16 cellular contexts compared by ENCODE assay signal in genomic region chr12:8904665-8905064, GRCh38. TPM values are rescaled to one million over a fixed set of nuclear protein-coding genes. Genes with fewer than 3 reads are reported as not detected.
DNase-seq lines count a peak whose midpoint lies in the region; ATAC-seq and TF ChIP-seq lines count a peak whose summit lies in the region.
"Had no signal": no experiment of that assay in that cellular context is flagged by ENCODE, and none has a peak within 500 bp of the region (broad histone marks: within the 10 kb centered on the region; RNA-seq: fewer than 3 reads in every experiment).

No MANE protein-coding gene starts in this region.

- no peak overlapping the region for H3T11ph ChIP-seq in H9 (ENCODE audit: low read length)

- no peaks in the 10 kb centered on the region for H3K23me2 ChIP-seq in H9 (ENCODE audit: insufficient read length, low read depth, low read length, poor library complexity, severe bottlenecking)

- no peak overlapping the region for H3K4ac ChIP-seq in H9 (ENCODE audit: low read depth, low read length)

- CTCF ChIA-PET in activated B cell treated with CpG ODN at 0.5 μM for 24 hours (lab: Charles Lee): interaction anchor here (1.0 kb wide), 2 partner anchors 14 to 295 kb away, joined by 3 to 4 read pairs; no protein-coding TSS in a partner anchor

- no peak overlapping the region for H4K5ac ChIP-seq in H9 (ENCODE audit: insufficient read length, low read depth, low read length)

- H3K36me3 Mint-ChIP-seq in H9 (ENCODE audit: insufficient read depth in 1 of 3, low read depth in 3 of 3) (peaks cover 13 to 34% (median 28%) of the 10 kb centered on the region in 3 experiments), activated B cell treated with CpG ODN at 0.5 μM for 24 hours (ENCODE audit: low read depth) (peaks cover 3% of the 10 kb centered on the region), memory B cell (peaks cover 6% of the 10 kb centered on the region)
- no peaks in the 10 kb centered on the region for H3K36me3 Mint-ChIP-seq in activated CD4-positive, alpha-beta T cell treated with anti-CD3 and anti-CD28 coated beads, Interleukin-2, amount 10 ng/mL, durations not matched to agents 24 days and 14 days (ENCODE audit: low read depth)

- H3K79me1 ChIP-seq in H9 (ENCODE audit: insufficient read depth, low read depth, low read length, poor library complexity, severe bottlenecking): no peaks in the 10 kb centered on the region

- H3K4me1 Mint-ChIP-seq in H9 (peaks cover 32 to 37% of the 10 kb centered on the region in 2 experiments), activated B cell treated with CpG ODN at 0.5 μM for 24 hours (peaks cover 44% of the 10 kb centered on the region), memory B cell (peaks cover 25% of the 10 kb centered on the region)
- peaks cover 4% of the 10 kb centered on the region for H3K4me1 Mint-ChIP-seq in activated CD4-positive, alpha-beta T cell treated with anti-CD3 and anti-CD28 coated beads, Interleukin-2, amount 10 ng/mL, durations not matched to agents 24 days and 14 days

- TF ChIP-seq CTCF in H9 (conservative IDR thresholded peaks at IDR 0.05): no peak
- no peak for TF ChIP-seq CTCF in activated B cell treated with CpG ODN at 0.5 μM for 24 hours (IDR thresholded peaks at IDR 0.05)

- H3K4me3 Mint-ChIP-seq in H9 (no peak overlapping the region), activated B cell treated with CpG ODN at 0.5 μM for 24 hours (peak overlapping the region; percentile 52), memory B cell (peak overlapping the region; percentile 21)
- no peak overlapping the region for H3K4me3 Mint-ChIP-seq in activated CD4-positive, alpha-beta T cell treated with anti-CD3 and anti-CD28 coated beads, Interleukin-2, amount 10 ng/mL, durations not matched to agents 24 days and 14 days

- no peak for ATAC-seq in activated B cell treated with CpG ODN at 0.5 μM for 24 hours (ENCODE audit: low read depth)
- peak; percentile 25 for ATAC-seq in memory B cell (ENCODE audit: low read depth)
- ATAC-seq in HG02642 (IDR thresholded peaks at IDR 0.05; ENCODE audit: poor library complexity, unreplicated experiment): no peak
- ATAC-seq: HCT116, K562 had no signal

- H3K9ac ChIP-seq in BLaER1 treated with 17β-estradiol and CSF1 and Interleukin-3, amounts not matched to agents 10 nM and 100 nM: peak overlapping the region in 2 of 11 experiments; percentile 13 to 19; a peak in 2 of 22 replicates
- no peak overlapping the region for H3K9ac ChIP-seq in H9 (ENCODE audit: extremely low read depth, insufficient read length, low read length)

- H3K36me3 ChIP-seq in BLaER1 treated with 17β-estradiol and CSF1 and Interleukin-3, amounts not matched to agents 10 nM and 100 nM: no peaks in the 10 kb centered on the region

- H3K14ac ChIP-seq in H9 (ENCODE audit: insufficient read depth, low read length): no peak overlapping the region

- H2AFZ ChIP-seq in H9 (ENCODE audit: low read length): no peak overlapping the region

- peak overlapping the region; percentile 15 for H2BK120ac ChIP-seq in H9 (ENCODE audit: low read depth, low read length, poor library complexity, severe bottlenecking)

- H3K27ac ChIP-seq in BLaER1 treated with 17β-estradiol and CSF1 and Interleukin-3, amounts not matched to agents 10 nM and 100 nM: peak overlapping the region in 3 of 11 experiments; percentile 62 to 88 (median 76); a peak in 5 of 22 replicates
- H3K27ac ChIP-seq in H9 (ENCODE audit: insufficient read length, low read depth, low read length): peak overlapping the region; percentile 30

- H3K27me3 Mint-ChIP-seq in H9 (ENCODE audit: low read depth): no peaks in the 10 kb centered on the region
- H3K27me3 Mint-ChIP-seq in activated B cell treated with CpG ODN at 0.5 μM for 24 hours: no peaks in the 10 kb centered on the region
- H3K27me3 Mint-ChIP-seq in memory B cell: no peaks in the 10 kb centered on the region
- H3K27me3 Mint-ChIP-seq in activated CD4-positive, alpha-beta T cell treated with anti-CD3 and anti-CD28 coated beads, Interleukin-2, amount 10 ng/mL, durations not matched to agents 24 days and 14 days: peaks cover 21% of the 10 kb centered on the region

- H3K9me3 Mint-ChIP-seq in H9 (peaks cover 19 to 28% of the 10 kb centered on the region in 2 experiments; a peak in 4 of 5 replicates), activated B cell treated with CpG ODN at 0.5 μM for 24 hours (peaks cover 12% of the 10 kb centered on the region), memory B cell (peaks cover 10% of the 10 kb centered on the region)
- no peaks in the 10 kb centered on the region for H3K9me3 Mint-ChIP-seq in activated CD4-positive, alpha-beta T cell treated with anti-CD3 and anti-CD28 coated beads, Interleukin-2, amount 10 ng/mL, durations not matched to agents 24 days and 14 days

- no peaks in the 10 kb centered on the region for H4K20me1 ChIP-seq in BLaER1 treated with 17β-estradiol and CSF1 and Interleukin-3, amounts not matched to agents 10 nM and 100 nM
- no peaks in the 10 kb centered on the region for H4K20me1 ChIP-seq in H9 (ENCODE audit: control insufficient read depth, insufficient read depth, insufficient read length)

- peak overlapping the region; percentile 33 for H2BK12ac ChIP-seq in H9 (ENCODE audit: insufficient read length, low read depth, low read length)

- intact Hi-C loops in activated B cell treated with CpG ODN at 0.5 μM for 24 hours (cut with micrococcal nuclease): no loop called here
- intact Hi-C loops in activated CD4-positive, alpha-beta T cell treated with anti-CD3 and anti-CD28 coated beads, Interleukin-2, amount 10 ng/mL, durations not matched to agents 24 days and 14 days (cut with micrococcal nuclease): no loop called here

- H3K9me3 ChIP-seq in BLaER1 treated with 17β-estradiol and CSF1 and Interleukin-3, amounts not matched to agents 10 nM and 100 nM (replicated peaks in 1 of 11): peaks cover 16 to 45% (median 27%) of the 10 kb centered on the region in 11 experiments
- H3K9me3 ChIP-seq in H9 (ENCODE audit: control insufficient read depth, low read depth, low read length): no peaks in the 10 kb centered on the region

- H3K56ac ChIP-seq in H9 (ENCODE audit: insufficient read length, low read depth, low read length): no peak overlapping the region

- no peak overlapping the region for H4K91ac ChIP-seq in H9 (ENCODE audit: insufficient read length, low read depth, low read length)

- H3K18ac ChIP-seq in H9 (ENCODE audit: insufficient read length, low read depth, low read length): no peak overlapping the region

- POLR2A ChIA-PET in activated B cell treated with CpG ODN at 0.5 μM for 24 hours (lab: Charles Lee): no interaction called here

- H3K4me2 ChIP-seq in BLaER1 treated with 17β-estradiol and CSF1 and Interleukin-3, amounts not matched to agents 10 nM and 100 nM: peak overlapping the region in 9 of 11 experiments; percentile 9 to 78 (median 21); a peak in 12 of 22 replicates
- no peak overlapping the region for H3K4me2 ChIP-seq in H9 (ENCODE audit: insufficient read depth, insufficient read length, low read length)

- no peak overlapping the region for H2BK5ac ChIP-seq in H9 (ENCODE audit: insufficient read length, low read length)

- DNase-seq in H9 (no peak), activated B cell treated with CpG ODN at 0.5 μM for 24 hours (no peak), memory B cell (ENCODE audit: low spot score in 2 of 2) (no peak), NCI-H345 (lab: John Stamatoyannopoulos, UW) (no peak)
- DNase-seq in activated CD4-positive, alpha-beta T cell treated with anti-CD3 and anti-CD28 coated beads, Interleukin-2, amount 10 ng/mL, durations not matched to agents 24 days and 14 days: no peak
- DNase-seq: DND-41, NCI-H1694 treated with DMSO at 0.1 percent for 48 hours, NCI-H2107, NCI-H524, NCI-H82, SW 1271 had no signal

- peak overlapping the region in 1 of 3 experiments; percentile 69; a peak in 3 of 7 replicates for H3K27ac Mint-ChIP-seq in H9
- peak overlapping the region; percentile 24 for H3K27ac Mint-ChIP-seq in activated B cell treated with CpG ODN at 0.5 μM for 24 hours
- H3K27ac Mint-ChIP-seq in memory B cell: no peak overlapping the region
- H3K27ac Mint-ChIP-seq in activated CD4-positive, alpha-beta T cell treated with anti-CD3 and anti-CD28 coated beads, Interleukin-2, amount 10 ng/mL, durations not matched to agents 24 days and 14 days: no peak overlapping the region
- H3K27ac Mint-ChIP-seq: CD14-positive monocyte had no signal

- no peaks in the 10 kb centered on the region for H3K79me2 ChIP-seq in H9 (ENCODE audit: insufficient read depth, low read length)

- H2BK15ac ChIP-seq in H9 (ENCODE audit: low read depth, low read length): no peak overlapping the region

- no peak overlapping the region for H3K23ac ChIP-seq in H9 (ENCODE audit: insufficient read length, low read depth, low read length)

- H3K27me3 ChIP-seq in BLaER1 treated with 17β-estradiol and CSF1 and Interleukin-3, amounts not matched to agents 10 nM and 100 nM: no peaks in the 10 kb centered on the region
- no peaks in the 10 kb centered on the region for H3K27me3 ChIP-seq in H9 (ENCODE audit: insufficient read depth, low read length)

- H2AK5ac ChIP-seq in H9 (ENCODE audit: insufficient read length, low read length): no peak overlapping the region

- no peak overlapping the region for H2BK20ac ChIP-seq in H9 (ENCODE audit: low read depth, low read length, poor library complexity, severe bottlenecking)

- H4K8ac ChIP-seq in H9 (replicated peaks; ENCODE audit: insufficient read length, low read depth, low read length): no peak overlapping the region

- peaks cover 7 to 64% (median 15%) of the 10 kb centered on the region in 10 experiments; a peak in 15 of 20 replicates for H3K4me1 ChIP-seq in BLaER1 treated with 17β-estradiol and CSF1 and Interleukin-3, amounts not matched to agents 10 nM and 100 nM
- H3K4me1 ChIP-seq in H9 (ENCODE audit: insufficient read depth, low read length): peaks cover 2% of the 10 kb centered on the region; the same call in 1 of the 2 replicates

- no peak overlapping the region for H3K4me3 ChIP-seq in BLaER1 treated with 17β-estradiol and CSF1 and Interleukin-3, amounts not matched to agents 10 nM and 100 nM
- H3K4me3 ChIP-seq: K562 had no signal

RNA-seq across cellular contexts. Expression of gene PHC1, which starts 9.6 kb away (rescaled TPM):
- total RNA-seq in H9 (2021) (558 and 568 TPM in 2 replicates), activated B cell treated with CpG ODN at 0.5 μM for 24 hours (45.8 and 46.0 TPM in 2 replicates)
- 7.9 and 8.7 TPM in 2 replicates for total RNA-seq in activated CD4-positive, alpha-beta T cell treated with anti-CD3 and anti-CD28 coated beads, Interleukin-2, amount 10 ng/mL, durations not matched to agents 24 days and 14 days

RNA-seq across cellular contexts. Expression of gene M6PR, which starts 44.8 kb away (rescaled TPM):
- total RNA-seq in H9 (2021): 153 and 163 TPM in 2 replicates
- total RNA-seq in activated B cell treated with CpG ODN at 0.5 μM for 24 hours: 202 and 229 TPM in 2 replicates
- 160 and 167 TPM in 2 replicates for total RNA-seq in activated CD4-positive, alpha-beta T cell treated with anti-CD3 and anti-CD28 coated beads, Interleukin-2, amount 10 ng/mL, durations not matched to agents 24 days and 14 days

Comparison
In these comparisons a context has a peak if more than half of its experiments do, and no peak if none do; other contexts are left out.
1. H3K4me3 Mint-ChIP-seq: peak in activated B cell treated with CpG ODN at 0.5 μM for 24 hours (single experiment) and memory B cell (single experiment); none in H9 (0 of 2) and activated CD4-positive, alpha-beta T cell treated with anti-CD3 and anti-CD28 coated beads, Interleukin-2, amount 10 ng/mL, durations not matched to agents 24 days and 14 days (single experiment).
2. RNA of gene PHC1, which starts 9.6 kb away (total RNA-seq): 558 to 568 TPM in H9; 45.8 to 46.0 TPM in activated B cell treated with CpG ODN at 0.5 μM for 24 hours and 7.9 to 8.7 TPM in activated CD4-positive, alpha-beta T cell treated with anti-CD3 and anti-CD28 coated beads, Interleukin-2, amount 10 ng/mL, durations not matched to agents 24 days and 14 days; every median in the first group is over 10 times any median in the second.